ENCODE assay signal across 8 cellular contexts in genomic region chr14:68816183-68816942, GRCh38. TPM values are rescaled to one million over a fixed set of nuclear protein-coding genes. Genes with fewer than 3 reads are reported as not detected.
DNase-seq lines count a peak whose midpoint lies in the region; ATAC-seq, FAIRE-seq and TF ChIP-seq lines count a peak whose summit lies in the region.

No MANE protein-coding gene starts in this region.

- H4K20me1 ChIP-seq in fibroblast of lung (ENCODE audit: control insufficient read depth, extremely low read depth, insufficient read depth, low read length): no peaks in the 10 kb centered on the region

- H3K27ac ChIP-seq in fibroblast of lung (ENCODE audit: insufficient read depth, low read length): peak overlapping the region; percentile 93

- peaks cover 18% of the 10 kb centered on the region for H3K4me1 ChIP-seq in fibroblast of lung (ENCODE audit: control insufficient read depth, extremely low read depth, insufficient read depth, low read length)

- H3K4me2 ChIP-seq in fibroblast of lung (ENCODE audit: extremely low read depth, insufficient read depth, low read length): peak overlapping the region; percentile 73

- peak overlapping the region; percentile 47 for H2AFZ ChIP-seq in fibroblast of lung (ENCODE audit: low read length)

- H3K4me1 Mint-ChIP-seq in natural killer cell: peaks cover 63 to 70% of the 10 kb centered on the region in 2 donors

- in situ Hi-C loops in KBM-7 (cut with MboI; ENCODE audit: low pct_unique_long_range_greater_than_20kb, low sequenced_read_pairs): loop anchor here (25.0 kb wide), 2 partner anchors 579 to 879 kb away; no protein-coding TSS in a partner anchor

- H3K4me3 Mint-ChIP-seq in natural killer cell: peak overlapping the region; percentile 80

- no peaks in the 10 kb centered on the region for H3K36me3 Mint-ChIP-seq in natural killer cell

- H3K79me2 ChIP-seq in fibroblast of lung (ENCODE audit: control insufficient read depth, insufficient read depth, low read length): peaks cover 8% of the 10 kb centered on the region

- intact Hi-C loops in natural killer cell (cut with micrococcal nuclease): loop anchor here (1.0 to 5.0 kb wide), 7 partner anchors 23 to 882 kb away; partner anchors contain the start of gene ZFP36L1

- no peaks in the 10 kb centered on the region for H3K27me3 ChIP-seq in fibroblast of lung (ENCODE audit: control insufficient read depth, insufficient read depth, low read length)

- peak overlapping the region; percentile 91 to 97 for H3K27ac Mint-ChIP-seq in natural killer cell

- H3K36me3 ChIP-seq in fibroblast of lung (ENCODE audit: control insufficient read depth, insufficient read depth, low read length): peaks cover 2% of the 10 kb centered on the region

- DNase-seq in DMS53 (lab: John Stamatoyannopoulos, UW) (peak; percentile 92), KBM-7 (peak; percentile 91), RCC 7860 (ENCODE audit: low spot score) (peak; percentile 65), fibroblast of lung (ENCODE audit: low read depth in 2 of 2) (peak; percentile 88 to 91), natural killer cell (peak; percentile 92)
- peak; percentile 83 to 86 for DNase-seq in activated T-helper 1 cell treated with anti-CD3 and anti-CD28 coated beads, Interleukin-2, amount 50 U/mL, for 16 hours (ENCODE audit: low read depth in 1 of 2, low spot score in 1 of 2)
- peak; percentile 74 to 91 (median 84) for DNase-seq in stimulated activated naive CD4-positive, alpha-beta T cell (lab: John Stamatoyannopoulos, UW)

- peak; percentile 81 to 86 for TF ChIP-seq CTCF in fibroblast of lung (conservative IDR thresholded peaks at IDR 0.05 in 1 of 2, IDR thresholded peaks at IDR 0.05 in 1 of 2; ENCODE audit: low read depth in 1 of 2, low read length in 2 of 2)
- TF ChIP-seq CTCF in natural killer cell (IDR thresholded peaks at IDR 0.05): peak; percentile 91

- no peaks in the 10 kb centered on the region for H3K27me3 Mint-ChIP-seq in natural killer cell (ENCODE audit: low read depth in 2 of 2)

- FAIRE-seq in RCC 7860 (lab: Jason Lieb, UNC): no peak

- peak overlapping the region; percentile 80 for H3K9ac ChIP-seq in fibroblast of lung (ENCODE audit: insufficient read depth, low read length)

- H3K9me3 ChIP-seq in fibroblast of lung (ENCODE audit: control insufficient read depth, insufficient read depth, low read depth, low read length): no peaks in the 10 kb centered on the region

- ATAC-seq in GM21619 (IDR thresholded peaks at IDR 0.05; ENCODE audit: unreplicated experiment) (peak; percentile 48), natural killer cell (peak; percentile 77 to 90 (median 80))

- H3K4me3 ChIP-seq in fibroblast of lung (replicated peaks in 1 of 4; ENCODE audit: control extremely low read depth in 1 of 4, insufficient read depth in 1 of 4, low read depth in 3 of 4, low read length in 4 of 4): peak overlapping the region in 3 of 4 experiments; percentile 32 to 56 (median 40)

- H3K9me3 Mint-ChIP-seq in natural killer cell: no peaks in the 10 kb centered on the region

RNA-seq across cellular contexts. Expression of gene ZFP36L1, which starts 23.5 kb away (rescaled TPM):
- total RNA-seq in fibroblast of lung: 13.9 and 22.0 TPM in 2 replicates
- polyA plus RNA-seq in fibroblast of lung: 41.7 and 58.6 TPM in 2 replicates
- polyA plus RNA-seq in fibroblast of lung (2012): 111 and 130 TPM in 2 replicates
- 82.5 and 113 TPM in 2 replicates for polyA minus RNA-seq in fibroblast of lung (ENCODE audit: low replicate concordance)
- total RNA-seq in natural killer cell: 100 to 1,000 TPM; 143 to 167 (median 166) TPM

Comparison
In these comparisons a context has a peak if more than half of its experiments do, and no peak if none do; other contexts are left out.
1. Peak in every context shown above with its lines: DNase-seq, ATAC-seq, H3K4me3 ChIP-seq and H3K27ac ChIP-seq.